8 cellular contexts compared by ENCODE assay signal in genomic region chr6:30908700-30909099, GRCh38. TPM values are rescaled to one million over a fixed set of nuclear protein-coding genes. Genes with fewer than 3 reads are reported as not detected.
DNase-seq lines count a peak whose midpoint lies in the region; ATAC-seq, FAIRE-seq and TF ChIP-seq lines count a peak whose summit lies in the region.

No MANE protein-coding gene starts in this region.

- H3K4me3 Mint-ChIP-seq in neural progenitor cell = peak overlapping the region; percentile 99

- no peak overlapping the region for H3K18ac ChIP-seq in H1 (ENCODE audit: extremely low read depth, low read length)

- 0 out of 2 replicates have a peak, but pooled peaks cover 2% of the 10 kb centered on the region for H3K79me1 ChIP-seq in H1 (ENCODE audit: low read depth, low read length)

- peak overlapping the region; percentile 72 to 97 for H3K4me2 ChIP-seq in H1 (ENCODE audit: insufficient read depth in 1 of 2, low read depth in 2 of 2, low read length in 2 of 2)
- H3K4me2 ChIP-seq in neural progenitor cell = peak overlapping the region; percentile 95

- H2BK15ac ChIP-seq in H1 (ENCODE audit: low read length) = no peak overlapping the region

- H4K20me1 ChIP-seq in H1 (replicated peaks in 1 of 2; ENCODE audit: control insufficient read depth in 1 of 2, insufficient read depth in 2 of 2, low read length in 2 of 2) (peaks cover 0 to 2% of the 10 kb centered on the region in 2 experiments), neural progenitor cell (ENCODE audit: low read depth) (no peaks in the 10 kb centered on the region)

- 0 out of 2 replicates have a peak overlapping the region, but pooled peaks have one; percentile 16 for H2BK5ac ChIP-seq in H1 (ENCODE audit: low read depth, low read length)

- H3K27me3 ChIP-seq in NT2/D1 (ENCODE audit: insufficient read depth, insufficient read length) (no peaks in the 10 kb centered on the region), H1 (replicated peaks in 1 of 4; ENCODE audit: control insufficient read depth in 3 of 4, extremely low read depth in 1 of 4, insufficient read depth in 3 of 4, low read length in 3 of 4) (no peaks in the 10 kb centered on the region), neural progenitor cell (no peaks in the 10 kb centered on the region)

- no peak overlapping the region for H4K8ac ChIP-seq in H1 (ENCODE audit: extremely low read depth, insufficient read depth, low read length)

- H2BK20ac ChIP-seq in H1 (ENCODE audit: low read length) = no peak overlapping the region

- peaks cover 46% of the 10 kb centered on the region for H3F3A ChIP-seq in neural progenitor cell (ENCODE audit: low read depth)

- TF ChIP-seq RAD21 in H1 (IDR thresholded peaks at IDR 0.05 in 1 of 2, conservative IDR thresholded peaks at IDR 0.05 in 1 of 2; ENCODE audit: low read depth in 2 of 2, low read length in 2 of 2) = no peak

- H3K4me1 Mint-ChIP-seq in neural progenitor cell = peaks cover 32% of the 10 kb centered on the region

- H3K23me2 ChIP-seq in H1 (ENCODE audit: low read depth, low read length) = peaks cover 7% of the 10 kb centered on the region

- TF ChIP-seq CTCF in C4-2B (conservative IDR thresholded peaks at IDR 0.05) (no peak), H1 (IDR thresholded peaks at IDR 0.05; ENCODE audit: control extremely low read depth in 1 of 3, insufficient read depth in 1 of 3, low read depth in 1 of 3, low read length in 3 of 3) (no peak), neural progenitor cell (IDR thresholded peaks at IDR 0.05) (no peak)

- H4K91ac ChIP-seq in H1 (replicated peaks; ENCODE audit: insufficient read length, low read length) = no peak overlapping the region

- no peak overlapping the region for H3K27ac Mint-ChIP-seq in neural progenitor cell

- no peak for TF ChIP-seq POLR2A in H1 (IDR thresholded peaks at IDR 0.05; ENCODE audit: control extremely low read depth in 1 of 2, low read depth in 2 of 2, low read length in 2 of 2)

- H3K4me1 ChIP-seq in NT2/D1 (ENCODE audit: insufficient read depth, insufficient read length) (peaks cover 3% of the 10 kb centered on the region), H1 (replicated peaks in 1 of 4; ENCODE audit: control insufficient read depth in 3 of 4, insufficient read depth in 4 of 4, low read length in 3 of 4) (peaks cover 0 to 8% (median 3%) of the 10 kb centered on the region in 4 experiments; a peak in 4 of 7 replicates), neural progenitor cell (peaks cover 13% of the 10 kb centered on the region)

- H2BK120ac ChIP-seq in H1 (replicated peaks; ENCODE audit: low read depth, low read length) = no peak overlapping the region

- H3K27ac ChIP-seq in C4-2B = peak overlapping the region; percentile 76
- no peak overlapping the region for H3K27ac ChIP-seq in H1 (ENCODE audit: low read depth, low read length)
- H3K27ac ChIP-seq in neural progenitor cell = no peak overlapping the region

- no peak for FAIRE-seq in H1 (lab: Jason Lieb, UNC)

- 50% methylated on average over 2 of the region's 2 CpGs; no CpG with 5 or more reads in 1 of the 2 experiments for WGBS in H1 (ENCODE audit: extremely low coverage in 1 of 2, insufficient coverage in 1 of 2, insufficient read length in 1 of 2, insufficient replicate concordance in 2 of 2, low coverage in 1 of 2, low lambda C conversion rate in 2 of 2, missing lambda C conversion rate in 1 of 2), 2 experiments

- peaks cover 47% of the 10 kb centered on the region for H3K36me3 ChIP-seq in NT2/D1 (ENCODE audit: insufficient read depth, insufficient read length, low read length)
- H3K36me3 ChIP-seq in H1 (ENCODE audit: control insufficient read depth in 2 of 4, insufficient read depth in 4 of 4, low read length in 3 of 4) = peaks cover 4 to 8% (median 5%) of the 10 kb centered on the region in 4 experiments; a peak in 5 of 8 replicates
- H3K36me3 ChIP-seq in neural progenitor cell = no peaks in the 10 kb centered on the region

- H3K27me3 Mint-ChIP-seq in neural progenitor cell (ENCODE audit: insufficient read depth, low read depth) = peaks cover 10% of the 10 kb centered on the region

- POLR2A ChIA-PET in H1 (lab: Charles Lee; ENCODE audit: partially characterized antibody) = interaction anchor here (1.2 to 3.1 kb wide), 7 partner anchors 12 to 182 kb away, joined by 3 to 9 read pairs (median 6); partner anchors contain the start of gene DDR1

- no peak overlapping the region for H4K5ac ChIP-seq in H1 (ENCODE audit: insufficient read length, low read depth, low read length)

- peaks cover 14% of the 10 kb centered on the region for H3K36me3 Mint-ChIP-seq in neural progenitor cell

- ATAC-seq in HG02938 (IDR thresholded peaks at IDR 0.05; ENCODE audit: unreplicated experiment) (no peak), HG02588 (IDR thresholded peaks at IDR 0.05; ENCODE audit: unreplicated experiment) (no peak)

- peak overlapping the region; percentile 89 for H3K9ac ChIP-seq in NT2/D1 (ENCODE audit: insufficient read length, low read depth)
- peak overlapping the region in 2 of 4 experiments; percentile 72 to 97; a peak in 2 of 7 replicates for H3K9ac ChIP-seq in H1 (replicated peaks in 1 of 4; ENCODE audit: extremely low read depth in 1 of 4, low read depth in 3 of 4, low read length in 3 of 4)
- peak overlapping the region; percentile 81 for H3K9ac ChIP-seq in neural progenitor cell

- H2AFZ ChIP-seq in H1 (ENCODE audit: low read length) (no peak overlapping the region), neural progenitor cell (replicated peaks) (no peak overlapping the region)

- H3K4me3 ChIP-seq in NT2/D1 (ENCODE audit: insufficient read length, low read depth) (peak overlapping the region; percentile 73), H1 (ENCODE audit: extremely low read depth in 1 of 4, insufficient read depth in 2 of 4, low read depth in 3 of 4, low read length in 4 of 4) (peak overlapping the region; percentile 83 to 98 (median 98)), neural progenitor cell (peak overlapping the region; percentile 98)

- TF ChIP-seq EP300 in H1 (IDR thresholded peaks at IDR 0.05; ENCODE audit: borderline replicate concordance in 1 of 2, low read depth in 2 of 2, low read length in 2 of 2) = no peak

- no peak overlapping the region for H3K56ac ChIP-seq in H1 (replicated peaks; ENCODE audit: insufficient read length, low read depth, low read length)

- H3K23ac ChIP-seq in H1 (ENCODE audit: insufficient read length) = no peak overlapping the region

- CTCF ChIA-PET in H1 (lab: Charles Lee; ENCODE audit: partially characterized antibody) = interaction anchor here (0.5 to 9.6 kb wide), 5 partner anchors 10 to 186 kb away, joined by 3 to 98 read pairs (median 5); no protein-coding TSS in a partner anchor

- DNase-seq in NT2/D1 (ENCODE audit: low read depth, low spot score) (no peak), H1 (ENCODE audit: low read depth in 1 of 2, low spot score in 2 of 2) (no peak), neural progenitor cell (ENCODE audit: low spot score) (no peak), NOMO-1 (lab: John Stamatoyannopoulos, UW; ENCODE audit: unreplicated experiment in 2 of 2) (no peak), OCI-M1 (lab: John Stamatoyannopoulos, UW) (no peak)

- H2AK5ac ChIP-seq in H1 (ENCODE audit: low read depth, low read length) = no peak overlapping the region

- no peak overlapping the region for H3K14ac ChIP-seq in H1 (ENCODE audit: insufficient read length)

- H2BK12ac ChIP-seq in H1 (ENCODE audit: low read depth, low read length) = no peak overlapping the region

- H3K9me3 ChIP-seq in NT2/D1 (ENCODE audit: insufficient read depth, low read length) (no peaks in the 10 kb centered on the region), H1 (ENCODE audit: insufficient read depth in 2 of 2, low read depth in 1 of 2, low read length in 1 of 2) (no peaks in the 10 kb centered on the region), neural progenitor cell (ENCODE audit: low read depth) (no peaks in the 10 kb centered on the region)

- H3K79me2 ChIP-seq in H1 (ENCODE audit: control insufficient read depth in 1 of 2, insufficient read depth in 2 of 2, low read length in 2 of 2) (peaks cover 0 to 13% of the 10 kb centered on the region in 2 experiments; a peak in 2 of 4 replicates), neural progenitor cell (ENCODE audit: low read depth) (peaks cover 18% of the 10 kb centered on the region)

- H3K4ac ChIP-seq in H1 (replicated peaks; ENCODE audit: insufficient read length, low read depth, low read length) = no peak overlapping the region

- no peaks in the 10 kb centered on the region for H3K9me3 Mint-ChIP-seq in neural progenitor cell

RNA-seq across cellular contexts. Expression of gene GTF2H4, which starts 0.7 kb away (rescaled TPM):
- 49.5 and 53.4 TPM in 2 replicates for total RNA-seq in H1 (2021; fragmentation: NEBNext Ultra II Directional; extraction: Animal tissue kit (Norgen Biotek cat#: 25700))
- 42.3 and 46.2 TPM in 2 replicates for polyA plus RNA-seq in H1 (2011; rRNA removed)
- polyA plus RNA-seq in H1 (2011; cell fraction: cytosol; rRNA removed) = 42.7 TPM
- 147 TPM for polyA plus RNA-seq in H1 (2011; cell fraction: nucleus; rRNA removed)
- polyA plus RNA-seq in H1 (2012, experiment 1 of 2) = 36.6 to 48.0 TPM (median 43.7 TPM) in 4 replicates
- 81.6 TPM for polyA plus RNA-seq in H1 (2012, experiment 2 of 2)
- polyA plus RNA-seq in H1 (2013, experiment 1 of 2) = 42.6 TPM
- 40.8 TPM for polyA plus RNA-seq in H1 (2013, experiment 2 of 2)
- polyA minus RNA-seq in H1 (2011; rRNA and poly(A)+ RNA removed) = 27.0 and 29.0 TPM in 2 replicates
- polyA minus RNA-seq in H1 (2011; cell fraction: cytosol; rRNA and poly(A)+ RNA removed) = 13.8 TPM
- 39.6 TPM for polyA minus RNA-seq in H1 (2011; cell fraction: nucleus; rRNA and poly(A)+ RNA removed)
- total RNA-seq in neural progenitor cell (ENCODE audit: low replicate concordance) = 29.2 and 50.0 TPM in 2 replicates

RNA-seq across cellular contexts. Expression of gene VARS2, which starts 5.3 kb away (rescaled TPM):
- 41.2 and 47.7 TPM in 2 replicates for total RNA-seq in H1 (2021; fragmentation: NEBNext Ultra II Directional; extraction: Animal tissue kit (Norgen Biotek cat#: 25700))
- polyA plus RNA-seq in H1 (2011; rRNA removed) = 26.8 and 34.8 TPM in 2 replicates
- polyA plus RNA-seq in H1 (2011; cell fraction: cytosol; rRNA removed) = 36.0 TPM
- 180 TPM for polyA plus RNA-seq in H1 (2011; cell fraction: nucleus; rRNA removed)
- polyA plus RNA-seq in H1 (2012, experiment 1 of 2) = 20.8 to 48.2 TPM (median 43.6 TPM) in 4 replicates
- polyA plus RNA-seq in H1 (2012, experiment 2 of 2) = 31.4 TPM
- polyA plus RNA-seq in H1 (2013, experiment 1 of 2) = 25.2 TPM
- 23.4 TPM for polyA plus RNA-seq in H1 (2013, experiment 2 of 2)
- 34.0 and 41.2 TPM in 2 replicates for polyA minus RNA-seq in H1 (2011; rRNA and poly(A)+ RNA removed)
- 25.2 TPM for polyA minus RNA-seq in H1 (2011; cell fraction: cytosol; rRNA and poly(A)+ RNA removed)
- 32.4 TPM for polyA minus RNA-seq in H1 (2011; cell fraction: nucleus; rRNA and poly(A)+ RNA removed)
- 21.5 and 64.6 TPM in 2 replicates for total RNA-seq in neural progenitor cell (ENCODE audit: low replicate concordance)

RNA-seq across cellular contexts. Expression of gene SFTA2, which starts 23.3 kb away (rescaled TPM):
- not detected in 2 replicates for total RNA-seq in H1 (2021; fragmentation: NEBNext Ultra II Directional; extraction: Animal tissue kit (Norgen Biotek cat#: 25700))
- not detected in 2 replicates for polyA plus RNA-seq in H1 (2011; rRNA removed)
- not detected for polyA plus RNA-seq in H1 (2011; cell fraction: cytosol; rRNA removed)
- polyA plus RNA-seq in H1 (2011; cell fraction: nucleus; rRNA removed) = not detected
- not detected in 4 replicates for polyA plus RNA-seq in H1 (2012, experiment 1 of 2)
- not detected for polyA plus RNA-seq in H1 (2012, experiment 2 of 2)
- polyA plus RNA-seq in H1 (2013, experiment 1 of 2) = not detected
- not detected for polyA plus RNA-seq in H1 (2013, experiment 2 of 2)
- polyA minus RNA-seq in H1 (2011; rRNA and poly(A)+ RNA removed) = not detected in 2 replicates
- polyA minus RNA-seq in H1 (2011; cell fraction: cytosol; rRNA and poly(A)+ RNA removed) = not detected
- polyA minus RNA-seq in H1 (2011; cell fraction: nucleus; rRNA and poly(A)+ RNA removed) = not detected
- total RNA-seq in neural progenitor cell (ENCODE audit: low replicate concordance) = not detected in 2 replicates

RNA-seq across cellular contexts. Expression of gene DDR1, which starts 24.4 kb away (rescaled TPM):
- total RNA-seq in H1 (2021; fragmentation: NEBNext Ultra II Directional; extraction: Animal tissue kit (Norgen Biotek cat#: 25700)) = 181 and 182 TPM in 2 replicates
- 99.4 and 134 TPM in 2 replicates for polyA plus RNA-seq in H1 (2011; rRNA removed)
- 110 TPM for polyA plus RNA-seq in H1 (2011; cell fraction: cytosol; rRNA removed)
- polyA plus RNA-seq in H1 (2011; cell fraction: nucleus; rRNA removed) = 240 TPM
- 139 to 201 TPM (median 179 TPM) in 4 replicates for polyA plus RNA-seq in H1 (2012, experiment 1 of 2)
- polyA plus RNA-seq in H1 (2012, experiment 2 of 2) = 146 TPM
- polyA plus RNA-seq in H1 (2013, experiment 1 of 2) = 128 TPM
- polyA plus RNA-seq in H1 (2013, experiment 2 of 2) = 135 TPM
- polyA minus RNA-seq in H1 (2011; rRNA and poly(A)+ RNA removed) = 116 and 120 TPM in 2 replicates
- polyA minus RNA-seq in H1 (2011; cell fraction: cytosol; rRNA and poly(A)+ RNA removed) = 196 TPM
- polyA minus RNA-seq in H1 (2011; cell fraction: nucleus; rRNA and poly(A)+ RNA removed) = 121 TPM
- 85.3 and 234 TPM in 2 replicates for total RNA-seq in neural progenitor cell (ENCODE audit: low replicate concordance)

RNA-seq across cellular contexts. Expression of gene MUCL3, which starts 32.1 kb away (rescaled TPM):
- 0.08 and 0.37 TPM in 2 replicates for total RNA-seq in H1 (2021; fragmentation: NEBNext Ultra II Directional; extraction: Animal tissue kit (Norgen Biotek cat#: 25700))
- 0.15 and 0.22 TPM in 2 replicates for polyA plus RNA-seq in H1 (2011; rRNA removed)
- polyA plus RNA-seq in H1 (2011; cell fraction: cytosol; rRNA removed) = 0.18 TPM
- 0.41 TPM for polyA plus RNA-seq in H1 (2011; cell fraction: nucleus; rRNA removed)
- polyA plus RNA-seq in H1 (2012, experiment 1 of 2) = 0.19 to 0.34 TPM (median 0.26 TPM) in 4 replicates
- not detected for polyA plus RNA-seq in H1 (2012, experiment 2 of 2)
- polyA plus RNA-seq in H1 (2013, experiment 1 of 2) = 0.59 TPM
- 0.50 TPM for polyA plus RNA-seq in H1 (2013, experiment 2 of 2)
- polyA minus RNA-seq in H1 (2011; rRNA and poly(A)+ RNA removed) = 0.10 and 0.13 TPM in 2 replicates
- not detected for polyA minus RNA-seq in H1 (2011; cell fraction: cytosol; rRNA and poly(A)+ RNA removed)
- not detected for polyA minus RNA-seq in H1 (2011; cell fraction: nucleus; rRNA and poly(A)+ RNA removed)
- 0.03 TPM in 1 of 2 replicates, not detected in the other for total RNA-seq in neural progenitor cell (ENCODE audit: low replicate concordance)
